In the genomic region with DNA sequence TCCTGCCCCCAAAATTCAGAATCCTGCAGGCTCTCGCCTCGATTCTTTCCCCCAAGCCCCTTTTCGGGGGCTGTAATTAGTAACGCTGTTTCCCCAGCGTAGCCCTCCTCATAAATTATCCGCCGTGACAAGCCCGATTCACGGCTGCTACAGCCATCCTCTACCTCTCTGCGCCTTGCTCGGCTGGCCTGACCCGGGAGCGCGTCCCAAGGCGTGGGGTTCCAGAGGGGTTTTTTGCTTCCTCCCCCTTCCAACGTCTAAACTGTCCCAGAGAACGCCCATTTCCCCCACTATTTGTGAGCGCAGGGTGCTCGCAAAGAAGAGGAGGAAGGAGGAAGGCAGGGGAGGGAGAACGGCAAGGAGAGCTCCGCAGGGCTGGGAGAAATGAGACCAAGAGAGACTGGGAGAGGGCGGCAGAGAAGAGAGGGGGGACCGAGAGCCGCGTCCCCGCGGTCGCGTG, we compare ENCODE assay signal across 6 cellular contexts. TPM values are rescaled to one million over a fixed set of nuclear protein-coding genes. Genes with fewer than 3 reads are reported as not detected.
DNase-seq lines count a peak whose midpoint lies in the region; ATAC-seq, FAIRE-seq and TF ChIP-seq lines count a peak whose summit lies in the region.

No MANE protein-coding gene starts in this region.

- H3K4me1 ChIP-seq in IMR-90 (ENCODE audit: control insufficient read depth, insufficient read depth, low read length): peaks cover 16% of the 10 kb centered on the region
- peaks cover 76% of the 10 kb centered on the region for H3K4me1 ChIP-seq in endothelial cell of umbilical vein (ENCODE audit: control insufficient read depth, extremely low read depth, insufficient read depth, low read length)
- 0 out of 2 replicates have a peak, but pooled peaks cover 2% of the 10 kb centered on the region for H3K4me1 ChIP-seq in HAP-1

- TF ChIP-seq POLR2A in IMR-90 (IDR thresholded peaks at IDR 0.05; ENCODE audit: low read depth, low read length): no peak
- no peak for TF ChIP-seq POLR2A in endothelial cell of umbilical vein (IDR thresholded peaks at IDR 0.05; ENCODE audit: low read depth, low read length)

- DNase-seq in IMR-90 (no peak), endothelial cell of umbilical vein (ENCODE audit: low read depth, low spot score) (no peak), osteocyte (ENCODE audit: extremely low spot score, unreplicated experiment) (no peak), dedifferentiated amniotic fluid mesenchymal stem cell (ENCODE audit: extremely low spot score) (no peak), HAP-1 (ENCODE audit: low spot score in 2 of 2) (no peak)

- no TSS peak for BruUV-seq in IMR-90 (replicated peaks; lab: Mats Ljungman, UMichigan)
- BruUV-seq in endothelial cell of umbilical vein (replicated peaks; lab: Mats Ljungman, UMichigan): no TSS peak

- H3K18ac ChIP-seq in IMR-90 (ENCODE audit: low read depth, low read length): peak overlapping the region; percentile 93

- peaks cover 99% of the 10 kb centered on the region for H3K79me2 ChIP-seq in endothelial cell of umbilical vein (ENCODE audit: control insufficient read depth, insufficient read depth, low read length)

- peak overlapping the region; percentile 89 for H3K9ac ChIP-seq in IMR-90 (ENCODE audit: low read depth, low read length)
- H3K9ac ChIP-seq in endothelial cell of umbilical vein (replicated peaks; ENCODE audit: extremely low read depth, insufficient read depth, low read length): peak overlapping the region; percentile 84

- peak overlapping the region; percentile 10 for H4K5ac ChIP-seq in IMR-90 (ENCODE audit: low read depth, low read length)

- H2BK20ac ChIP-seq in IMR-90 (ENCODE audit: low read depth, low read length): 0 out of 2 replicates have a peak overlapping the region, but pooled peaks have one; percentile 3

- H3K56ac ChIP-seq in IMR-90 (ENCODE audit: extremely low read depth, insufficient read depth, low read length): peak overlapping the region; percentile 92

- H2AFZ ChIP-seq in IMR-90 (replicated peaks; ENCODE audit: low read length, poor library complexity): peak overlapping the region; percentile 90
- no peak overlapping the region for H2AFZ ChIP-seq in endothelial cell of umbilical vein (ENCODE audit: low read depth, low read length)

- peak overlapping the region; percentile 93 for H3K27ac ChIP-seq in IMR-90 (ENCODE audit: insufficient read depth, low read length)
- peak overlapping the region; percentile 82 for H3K27ac ChIP-seq in endothelial cell of umbilical vein (ENCODE audit: insufficient read depth, low read depth, low read length)

- H3K27me3 ChIP-seq in IMR-90 (ENCODE audit: control insufficient read depth, insufficient read depth, low read length) (no peaks in the 10 kb centered on the region), endothelial cell of umbilical vein (ENCODE audit: control insufficient read depth in 2 of 2, insufficient read depth in 2 of 2, low read length in 2 of 2) (no peaks in the 10 kb centered on the region), HAP-1 (ENCODE audit: low read depth) (no peaks in the 10 kb centered on the region)

- H3K23ac ChIP-seq in IMR-90 (ENCODE audit: low read depth, low read length): peak overlapping the region; percentile 92

- no peak for FAIRE-seq in endothelial cell of umbilical vein (lab: Jason Lieb, UNC)

- POLR2A ChIA-PET in IMR-90 (lab: Charles Lee; ENCODE audit: unreplicated experiment): interaction anchor here (1.3 kb wide), 1 partner anchor 34 kb away, joined by 5 read pairs; no protein-coding TSS in a partner anchor
- POLR2A ChIA-PET in endothelial cell of umbilical vein (lab: Charles Lee): interaction anchor here (1.5 kb wide), 1 partner anchor 44 kb away, joined by 3 read pairs; no protein-coding TSS in a partner anchor

- H3K4me3 Mint-ChIP-seq in osteocyte (ENCODE audit: unreplicated experiment): peak overlapping the region; percentile 14

- H3K4me1 Mint-ChIP-seq in osteocyte (ENCODE audit: unreplicated experiment): peaks cover 8% of the 10 kb centered on the region

- intact Hi-C loops in IMR-90 (cut with micrococcal nuclease) (loop anchor here (1.0 to 5.0 kb wide), 4 partner anchors 456 to 1280 kb away; no protein-coding TSS in a partner anchor), endothelial cell of umbilical vein (cut with micrococcal nuclease) (loop anchor here (1.0 to 5.0 kb wide), 6 partner anchors 19 to 1286 kb away; no protein-coding TSS in a partner anchor)

- peak overlapping the region; percentile 95 for H3K14ac ChIP-seq in IMR-90 (replicated peaks; ENCODE audit: low read depth, low read length)

- H2AK5ac ChIP-seq in IMR-90 (ENCODE audit: low read depth, low read length): no peak overlapping the region

- no peaks in the 10 kb centered on the region for H3K36me3 Mint-ChIP-seq in osteocyte (ENCODE audit: unreplicated experiment)

- TF ChIP-seq RAD21 in IMR-90 (IDR thresholded peaks at IDR 0.05; ENCODE audit: low read length): no peak

- H3K9me3 ChIP-seq in IMR-90 (ENCODE audit: control insufficient read depth, insufficient read depth, low read length): no peaks in the 10 kb centered on the region
- no peaks in the 10 kb centered on the region for H3K9me3 ChIP-seq in endothelial cell of umbilical vein (replicated peaks; ENCODE audit: control insufficient read depth, insufficient read depth, low read length)
- H3K9me3 ChIP-seq in HAP-1: no peaks in the 10 kb centered on the region

- H3K9me1 ChIP-seq in IMR-90 (ENCODE audit: insufficient read depth, low read length) (no peaks in the 10 kb centered on the region), endothelial cell of umbilical vein (replicated peaks; ENCODE audit: control insufficient read depth, extremely low read depth, insufficient read depth, low read length) (no peaks in the 10 kb centered on the region)

- CTCF ChIA-PET in IMR-90 (lab: Yijun Ruan, JAX) (interaction anchor here (0.6 to 2.0 kb wide), 11 partner anchors 8 to 773 kb away, joined by 3 to 9 read pairs (median 3); no protein-coding TSS in a partner anchor), endothelial cell of umbilical vein (lab: Charles Lee) (interaction anchor here (0.9 to 7.0 kb wide), 17 partner anchors 10 to 773 kb away, joined by 3 to 72 read pairs (median 11); partner anchors contain the start of genes HOXA3, HOXA4 and HOXA7)

- dilution Hi-C loops in IMR-90 (cut with HindIII; ENCODE audit: low sequenced_read_pairs, unreplicated experiment): no loop called here
- dilution Hi-C loops in endothelial cell of umbilical vein (cut with MboI; ENCODE audit: extremely low pct_ligation_motif_present, low sequenced_read_pairs): no loop called here

- in situ Hi-C loops in IMR-90 (cut with MboI; ENCODE audit: low sequenced_read_pairs) (loop anchor here (5.0 to 10.0 kb wide), 3 partner anchors 40 to 948 kb away; partner anchors contain the start of gene HOXA2), HAP-1 (cut with MboI; ENCODE audit: low sequenced_read_pairs) (no loop called here)

- H2AK9ac ChIP-seq in IMR-90 (replicated peaks; ENCODE audit: low read depth, low read length, poor library complexity): peak overlapping the region; percentile 82

- H3K36me3 ChIP-seq in IMR-90 (ENCODE audit: control insufficient read depth, insufficient read depth, low read length): peaks cover 9% of the 10 kb centered on the region
- H3K36me3 ChIP-seq in endothelial cell of umbilical vein (ENCODE audit: control insufficient read depth in 2 of 2, extremely low read depth in 1 of 2, insufficient read depth in 2 of 2, low read length in 2 of 2): peaks cover 0 to 19% of the 10 kb centered on the region in 2 experiments
- peaks cover 65% of the 10 kb centered on the region for H3K36me3 ChIP-seq in HAP-1 (replicated peaks)

- peak overlapping the region; percentile 54 to 59; a peak in 3 of 4 replicates for H4K8ac ChIP-seq in IMR-90 (ENCODE audit: low read depth in 2 of 2, low read length in 2 of 2)

- peak overlapping the region; percentile 80 for H3K4ac ChIP-seq in IMR-90 (ENCODE audit: low read depth, low read length)

- WGBS in IMR-90 (ENCODE audit: extremely low coverage in 2 of 2, insufficient read length in 1 of 2), 2 experiments: 1% methylated on average over 9 of the region's 29 CpGs; no CpG with 5 or more reads in 1 of the 2 experiments

- peaks cover 90% of the 10 kb centered on the region for H3K27me3 Mint-ChIP-seq in osteocyte (ENCODE audit: unreplicated experiment)

- peak overlapping the region; percentile 81 for H2BK120ac ChIP-seq in IMR-90 (ENCODE audit: low read depth, low read length)

- ATAC-seq in IMR-90 (ENCODE audit: low read depth): no peak
- ATAC-seq in GM21367 (IDR thresholded peaks at IDR 0.05; ENCODE audit: unreplicated experiment): no peak

- H3K4me3 ChIP-seq in IMR-90 (ENCODE audit: insufficient read depth, low read depth, low read length) (peak overlapping the region; percentile 93), endothelial cell of umbilical vein (replicated peaks in 1 of 3; ENCODE audit: insufficient read depth in 1 of 3, low read depth in 1 of 3, low read length in 3 of 3) (peak overlapping the region; percentile 29 to 84 (median 65)), HAP-1 (no peak overlapping the region)

- H2BK5ac ChIP-seq in IMR-90 (ENCODE audit: low read depth, low read length, poor library complexity, severe bottlenecking): peak overlapping the region; percentile 89

- no peak overlapping the region for H3K27ac Mint-ChIP-seq in osteocyte (ENCODE audit: unreplicated experiment)

- H2BK15ac ChIP-seq in IMR-90 (ENCODE audit: low read depth, low read length): no peak overlapping the region

- TF ChIP-seq CTCF in IMR-90 (conservative IDR thresholded peaks at IDR 0.05; ENCODE audit: low read depth, low read length) (no peak), endothelial cell of umbilical vein (IDR thresholded peaks at IDR 0.05; ENCODE audit: extremely low read depth in 1 of 2, insufficient read depth in 1 of 2, low read depth in 1 of 2, low read length in 2 of 2) (no peak), osteocyte (IDR thresholded peaks at IDR 0.05) (no peak)

- H3K9me3 Mint-ChIP-seq in osteocyte (ENCODE audit: unreplicated experiment): no peaks in the 10 kb centered on the region

- H3K4me2 ChIP-seq in IMR-90 (ENCODE audit: low read depth, low read length) (peak overlapping the region; percentile 94), endothelial cell of umbilical vein (ENCODE audit: insufficient read depth, low read length) (peak overlapping the region; percentile 92)

- H4K20me1 ChIP-seq in IMR-90 (ENCODE audit: insufficient read depth, low read length): no peaks in the 10 kb centered on the region
- no peaks in the 10 kb centered on the region for H4K20me1 ChIP-seq in endothelial cell of umbilical vein (replicated peaks; ENCODE audit: control insufficient read depth, extremely low read depth, insufficient read depth, low read length)

- peak overlapping the region; percentile 75 for H4K91ac ChIP-seq in IMR-90 (ENCODE audit: insufficient read depth, low read depth, low read length)

- H3K79me1 ChIP-seq in IMR-90 (ENCODE audit: low read depth in 1 of 2, low read length in 2 of 2): peaks cover 9 to 35% of the 10 kb centered on the region in 2 experiments; a peak in 3 of 4 replicates

RNA-seq across cellular contexts. Expression of gene HOXA5, which starts 0.9 kb away (rescaled TPM):
- 19.9 and 23.9 TPM in 2 replicates for total RNA-seq in IMR-90 (2012; rRNA removed)
- polyA plus RNA-seq in IMR-90 (2012; rRNA removed): 28.1 and 29.4 TPM in 2 replicates
- polyA plus RNA-seq in IMR-90 (2012; cell fraction: cytosol; rRNA removed): 27.6 and 56.3 TPM in 2 replicates
- polyA plus RNA-seq in IMR-90 (2012; cell fraction: nucleus; rRNA removed; ENCODE audit: low replicate concordance): 34.9 and 41.0 TPM in 2 replicates
- 18.8 and 21.4 TPM in 2 replicates for total RNA-seq in endothelial cell of umbilical vein
- 18.6 and 22.1 TPM in 2 replicates for polyA plus RNA-seq in endothelial cell of umbilical vein
- 15.7 and 18.5 TPM in 2 replicates for polyA plus RNA-seq in endothelial cell of umbilical vein (2011; cell fraction: cytosol; rRNA removed)
- polyA plus RNA-seq in endothelial cell of umbilical vein (2011; cell fraction: nucleus; rRNA removed): 29.1 and 32.2 TPM in 2 replicates
- 19.5 and 28.4 TPM in 2 replicates for polyA plus RNA-seq in endothelial cell of umbilical vein (2012)
- polyA minus RNA-seq in endothelial cell of umbilical vein: 12.0 and 16.8 TPM in 2 replicates
- 1.3 TPM for polyA minus RNA-seq in endothelial cell of umbilical vein (2011; cell fraction: cytosol; rRNA and poly(A)+ RNA removed)
- 10.0 and 11.6 TPM in 2 replicates for polyA minus RNA-seq in endothelial cell of umbilical vein (2011; cell fraction: nucleus; rRNA and poly(A)+ RNA removed)
- not detected in 2 replicates for total RNA-seq in osteocyte

RNA-seq across cellular contexts. Expression of gene HOXA6, which starts 5.0 kb away (rescaled TPM):
- total RNA-seq in IMR-90 (2012; rRNA removed) (1.4 and 1.7 TPM in 2 replicates), endothelial cell of umbilical vein (17.9 and 20.7 TPM in 2 replicates), osteocyte (not detected in 2 replicates)
- polyA plus RNA-seq in IMR-90 (2012; rRNA removed) (1.8 and 2.1 TPM in 2 replicates), endothelial cell of umbilical vein (7.8 and 10.0 TPM in 2 replicates)
- 0.50 and 1.7 TPM in 2 replicates for polyA plus RNA-seq in IMR-90 (2012; cell fraction: cytosol; rRNA removed)
- 3.9 and 5.3 TPM in 2 replicates for polyA plus RNA-seq in IMR-90 (2012; cell fraction: nucleus; rRNA removed; ENCODE audit: low replicate concordance)
- 5.0 and 6.7 TPM in 2 replicates for polyA plus RNA-seq in endothelial cell of umbilical vein (2011; cell fraction: cytosol; rRNA removed)
- 15.6 and 19.9 TPM in 2 replicates for polyA plus RNA-seq in endothelial cell of umbilical vein (2011; cell fraction: nucleus; rRNA removed)
- polyA plus RNA-seq in endothelial cell of umbilical vein (2012): 6.1 and 6.2 TPM in 2 replicates
- 6.1 and 6.7 TPM in 2 replicates for polyA minus RNA-seq in endothelial cell of umbilical vein
- not detected for polyA minus RNA-seq in endothelial cell of umbilical vein (2011; cell fraction: cytosol; rRNA and poly(A)+ RNA removed)
- polyA minus RNA-seq in endothelial cell of umbilical vein (2011; cell fraction: nucleus; rRNA and poly(A)+ RNA removed): 8.4 and 18.0 TPM in 2 replicates

RNA-seq across cellular contexts. Expression of gene HOXA3, which starts 9.8 kb away (rescaled TPM):
- total RNA-seq in IMR-90 (2012; rRNA removed): 0.83 and 0.90 TPM in 2 replicates
- polyA plus RNA-seq in IMR-90 (2012; rRNA removed): 5.4 and 8.8 TPM in 2 replicates
- polyA plus RNA-seq in IMR-90 (2012; cell fraction: cytosol; rRNA removed): 4.3 and 8.1 TPM in 2 replicates
- 17.8 and 28.7 TPM in 2 replicates for polyA plus RNA-seq in IMR-90 (2012; cell fraction: nucleus; rRNA removed; ENCODE audit: low replicate concordance)
- 12.0 and 14.0 TPM in 2 replicates for total RNA-seq in endothelial cell of umbilical vein
- polyA plus RNA-seq in endothelial cell of umbilical vein: 4.2 and 4.7 TPM in 2 replicates
- polyA plus RNA-seq in endothelial cell of umbilical vein (2011; cell fraction: cytosol; rRNA removed): 1.5 and 2.4 TPM in 2 replicates
- polyA plus RNA-seq in endothelial cell of umbilical vein (2011; cell fraction: nucleus; rRNA removed): 14.0 and 14.1 TPM in 2 replicates
- polyA plus RNA-seq in endothelial cell of umbilical vein (2012): 4.6 and 5.6 TPM in 2 replicates
- 1.6 and 2.0 TPM in 2 replicates for polyA minus RNA-seq in endothelial cell of umbilical vein
- polyA minus RNA-seq in endothelial cell of umbilical vein (2011; cell fraction: cytosol; rRNA and poly(A)+ RNA removed): not detected
- 7.1 and 20.1 TPM in 2 replicates for polyA minus RNA-seq in endothelial cell of umbilical vein (2011; cell fraction: nucleus; rRNA and poly(A)+ RNA removed)
- not detected in 2 replicates for total RNA-seq in osteocyte

RNA-seq across cellular contexts. Expression of gene HOXA4, which starts 12.0 kb away (rescaled TPM):
- total RNA-seq in IMR-90 (2012; rRNA removed) (0.36 and 1.1 TPM in 2 replicates), endothelial cell of umbilical vein (7.5 and 8.1 TPM in 2 replicates), osteocyte (not detected in 2 replicates)
- polyA plus RNA-seq in IMR-90 (2012; rRNA removed) (7.2 and 8.0 TPM in 2 replicates), endothelial cell of umbilical vein (4.9 and 5.8 TPM in 2 replicates)
- polyA plus RNA-seq in IMR-90 (2012; cell fraction: cytosol; rRNA removed): 4.3 and 5.1 TPM in 2 replicates
- 4.5 and 16.6 TPM in 2 replicates for polyA plus RNA-seq in IMR-90 (2012; cell fraction: nucleus; rRNA removed; ENCODE audit: low replicate concordance)
- 5.1 and 5.7 TPM in 2 replicates for polyA plus RNA-seq in endothelial cell of umbilical vein (2011; cell fraction: cytosol; rRNA removed)
- 16.7 and 22.7 TPM in 2 replicates for polyA plus RNA-seq in endothelial cell of umbilical vein (2011; cell fraction: nucleus; rRNA removed)
- 10.9 and 15.8 TPM in 2 replicates for polyA plus RNA-seq in endothelial cell of umbilical vein (2012)
- 2.7 TPM in 2 replicates for polyA minus RNA-seq in endothelial cell of umbilical vein
- polyA minus RNA-seq in endothelial cell of umbilical vein (2011; cell fraction: cytosol; rRNA and poly(A)+ RNA removed): not detected
- 6.6 and 7.0 TPM in 2 replicates for polyA minus RNA-seq in endothelial cell of umbilical vein (2011; cell fraction: nucleus; rRNA and poly(A)+ RNA removed)

RNA-seq across cellular contexts. Expression of gene HOXA7, which starts 13.9 kb away (rescaled TPM):
- total RNA-seq in IMR-90 (2012; rRNA removed) (under 0.01 and 0.18 TPM in 2 replicates), endothelial cell of umbilical vein (15.6 and 18.5 TPM in 2 replicates), osteocyte (not detected in 2 replicates)
- polyA plus RNA-seq in IMR-90 (2012; rRNA removed) (1.7 TPM in 2 replicates), endothelial cell of umbilical vein (16.9 and 18.1 TPM in 2 replicates)
- polyA plus RNA-seq in IMR-90 (2012; cell fraction: cytosol; rRNA removed): 2.0 and 2.2 TPM in 2 replicates
- polyA plus RNA-seq in IMR-90 (2012; cell fraction: nucleus; rRNA removed; ENCODE audit: low replicate concordance): 0.51 and 0.71 TPM in 2 replicates
- 13.0 and 13.8 TPM in 2 replicates for polyA plus RNA-seq in endothelial cell of umbilical vein (2011; cell fraction: cytosol; rRNA removed)
- polyA plus RNA-seq in endothelial cell of umbilical vein (2011; cell fraction: nucleus; rRNA removed): 5.6 and 8.3 TPM in 2 replicates
- polyA plus RNA-seq in endothelial cell of umbilical vein (2012): 13.9 and 16.0 TPM in 2 replicates
- 8.6 and 9.4 TPM in 2 replicates for polyA minus RNA-seq in endothelial cell of umbilical vein
- polyA minus RNA-seq in endothelial cell of umbilical vein (2011; cell fraction: cytosol; rRNA and poly(A)+ RNA removed): 5.9 TPM
- polyA minus RNA-seq in endothelial cell of umbilical vein (2011; cell fraction: nucleus; rRNA and poly(A)+ RNA removed): 3.8 and 4.1 TPM in 2 replicates

Comparison
In these comparisons a context has a peak if more than half of its experiments do, and no peak if none do; other contexts are left out.
1. RNA of gene HOXA5, which starts 0.9 kb away (total RNA-seq): 19.9 to 23.9 TPM in IMR-90 and 18.8 to 21.4 TPM in endothelial cell of umbilical vein; not detected in osteocyte; every median in the first group is over 10 times any median in the second.